ENCODE assay signal across 11 cellular contexts in the genomic region with DNA sequence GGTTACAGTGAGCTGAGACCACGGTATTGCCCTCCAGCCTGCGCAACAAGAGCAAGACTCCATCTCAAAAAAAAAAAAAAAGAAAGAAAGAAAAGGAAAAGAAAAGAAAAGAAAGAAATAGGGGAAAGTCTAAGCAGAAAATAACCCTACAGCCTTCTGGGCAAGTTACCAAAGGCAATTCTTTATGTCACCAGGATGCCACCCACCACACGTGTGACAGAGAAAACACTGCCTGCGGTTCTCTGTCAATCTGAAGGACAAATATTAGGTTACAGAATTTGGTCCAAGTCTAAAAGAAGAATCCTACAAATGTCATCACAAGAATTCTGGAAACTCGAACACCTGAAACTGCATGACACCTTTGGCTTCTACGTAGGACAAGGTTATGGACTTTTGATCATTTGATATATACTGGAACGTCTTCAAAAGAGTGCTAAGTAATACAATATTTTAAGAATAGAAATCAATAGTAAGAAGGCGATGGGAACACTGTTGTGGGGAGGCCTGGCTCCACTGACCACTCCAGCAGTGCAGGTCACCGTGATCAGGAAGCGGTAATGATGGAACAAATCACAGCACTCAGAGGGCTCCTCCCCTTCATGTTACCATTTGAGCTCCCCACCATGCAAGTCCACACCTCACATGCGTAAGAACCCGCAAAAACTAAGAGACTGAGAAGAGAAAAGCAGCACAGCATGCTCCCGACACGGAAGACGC.
A peak's percentile ranks its signal among the peaks of the same experiment; 100 is the strongest.
DNase-seq lines count a peak whose midpoint lies in the region; ATAC-seq and TF ChIP-seq lines count a peak whose summit lies in the region.
"Had no signal": no experiment of that assay in that cellular context is flagged by ENCODE, and none has a peak within 500 bp of the region (broad histone marks: within the 10 kb centered on the region; RNA-seq: fewer than 3 reads in every experiment).

No MANE protein-coding gene starts in this region.

- peak overlapping the region; percentile 88 for H3K27ac Mint-ChIP-seq in osteocyte (ENCODE audit: unreplicated experiment)
- no peak overlapping the region for H3K27ac Mint-ChIP-seq in activated naive CD4-positive, alpha-beta T cell treated with anti-CD3 and anti-CD28 coated beads for 36 hours
- no peak overlapping the region for H3K27ac Mint-ChIP-seq in MCF 10A (ENCODE audit: low read depth, unreplicated experiment)

- H3K4me3 ChIP-seq in cardiac muscle cell (no peak overlapping the region), fibroblast of lung (replicated peaks in 1 of 4; ENCODE audit: control extremely low read depth in 1 of 4, insufficient read depth in 1 of 4, low read depth in 3 of 4, low read length in 4 of 4) (no peak overlapping the region), uterus (no peak overlapping the region)

- H3K36me3 Mint-ChIP-seq in osteocyte (ENCODE audit: unreplicated experiment) (peaks cover 10% of the 10 kb centered on the region), MCF 10A (ENCODE audit: insufficient read depth, unreplicated experiment) (no peaks in the 10 kb centered on the region)
- H3K36me3 Mint-ChIP-seq in activated naive CD4-positive, alpha-beta T cell treated with anti-CD3 and anti-CD28 coated beads for 36 hours (ENCODE audit: low read depth) = peaks cover 1% of the 10 kb centered on the region
- H3K36me3 Mint-ChIP-seq: activated naive CD4-positive, alpha-beta T cell treated with anti-CD3 and anti-CD28 coated beads, Interleukin-2, amount 50 U/mL, for 72 hours had no signal

- H3K4me1 Mint-ChIP-seq in osteocyte (ENCODE audit: unreplicated experiment) = peaks cover 31% of the 10 kb centered on the region
- H3K4me1 Mint-ChIP-seq in activated naive CD4-positive, alpha-beta T cell treated with anti-CD3 and anti-CD28 coated beads for 36 hours (ENCODE audit: low read depth) = no peaks in the 10 kb centered on the region
- no peaks in the 10 kb centered on the region for H3K4me1 Mint-ChIP-seq in MCF 10A (ENCODE audit: insufficient read depth, unreplicated experiment)

- TF ChIP-seq POLR2A in uterus (IDR thresholded peaks at IDR 0.05) = no peak

- no peaks in the 10 kb centered on the region for H3K9me3 ChIP-seq in cardiac muscle cell (ENCODE audit: low read depth)
- H3K9me3 ChIP-seq in fibroblast of lung (ENCODE audit: control insufficient read depth, insufficient read depth, low read depth, low read length) = no peaks in the 10 kb centered on the region
- no peaks in the 10 kb centered on the region for H3K9me3 ChIP-seq in uterus

- peak overlapping the region; percentile 59 for H3K4me2 ChIP-seq in fibroblast of lung (ENCODE audit: extremely low read depth, insufficient read depth, low read length)

- DNase-seq in cardiac muscle cell (ENCODE audit: low read depth in 1 of 2, low spot score in 1 of 2) (no peak), left cardiac atrium (no peak), fibroblast of lung (ENCODE audit: low read depth in 2 of 2) (no peak), osteocyte (ENCODE audit: extremely low spot score, unreplicated experiment) (no peak), uterus (no peak), MCF 10A (ENCODE audit: unreplicated experiment) (no peak)
- no peak for DNase-seq in activated naive CD4-positive, alpha-beta T cell treated with anti-CD3 and anti-CD28 coated beads for 36 hours
- DNase-seq: Karpas-422; naive thymus-derived CD4-positive, alpha-beta T cell had no signal

- intact Hi-C loops in left cardiac atrium (cut with DNase I) = loop anchor here in 1 of 2 donors (5.0 kb wide), 1 partner anchor 40 kb away; no protein-coding TSS in a partner anchor
- intact Hi-C loops in uterus (cut with DNase I; ENCODE audit: low total_unique reads) = no loop called here
- intact Hi-C loops in activated naive CD4-positive, alpha-beta T cell treated with anti-CD3 and anti-CD28 coated beads for 36 hours (cut with micrococcal nuclease) = no loop called here
- intact Hi-C loops in MCF 10A (cut with micrococcal nuclease) = no loop called here

- H3K79me2 ChIP-seq in fibroblast of lung (ENCODE audit: control insufficient read depth, insufficient read depth, low read length) = no peaks in the 10 kb centered on the region

- BruUV-seq in MCF 10A (replicated peaks; lab: Mats Ljungman, UMichigan) = no TSS peak

- H2AFZ ChIP-seq in fibroblast of lung (ENCODE audit: low read length) = no peak overlapping the region

- H3K4me1 ChIP-seq in cardiac muscle cell (ENCODE audit: low read depth) = peaks cover 30% of the 10 kb centered on the region
- peaks cover 11% of the 10 kb centered on the region for H3K4me1 ChIP-seq in fibroblast of lung (ENCODE audit: control insufficient read depth, extremely low read depth, insufficient read depth, low read length)
- H3K4me1 ChIP-seq in uterus = peaks cover 0 to 5% of the 10 kb centered on the region in 2 donors

- H3K27me3 ChIP-seq in cardiac muscle cell = no peaks in the 10 kb centered on the region
- H3K27me3 ChIP-seq in fibroblast of lung (ENCODE audit: control insufficient read depth, insufficient read depth, low read length) = no peaks in the 10 kb centered on the region
- H3K27me3 ChIP-seq in uterus = no peaks in the 10 kb centered on the region

- H3K9me3 Mint-ChIP-seq in osteocyte (ENCODE audit: unreplicated experiment) = no peaks in the 10 kb centered on the region
- no peaks in the 10 kb centered on the region for H3K9me3 Mint-ChIP-seq in activated naive CD4-positive, alpha-beta T cell treated with anti-CD3 and anti-CD28 coated beads for 36 hours
- no peaks in the 10 kb centered on the region for H3K9me3 Mint-ChIP-seq in MCF 10A (ENCODE audit: unreplicated experiment)
- H3K9me3 Mint-ChIP-seq: activated naive CD4-positive, alpha-beta T cell treated with anti-CD3 and anti-CD28 coated beads, Interleukin-2, amount 50 U/mL, for 72 hours; naive thymus-derived CD4-positive, alpha-beta T cell had no signal

- no peak for TF ChIP-seq CTCF in cardiac muscle cell (IDR thresholded peaks at IDR 0.05; ENCODE audit: low read depth, low read length)
- TF ChIP-seq CTCF in fibroblast of lung (conservative IDR thresholded peaks at IDR 0.05 in 1 of 2, IDR thresholded peaks at IDR 0.05 in 1 of 2; ENCODE audit: low read depth in 1 of 2, low read length in 2 of 2) = no peak
- TF ChIP-seq CTCF in osteocyte (IDR thresholded peaks at IDR 0.05) = no peak
- TF ChIP-seq CTCF in uterus (IDR thresholded peaks at IDR 0.05) = no peak
- no peak for TF ChIP-seq CTCF in MCF 10A (IDR thresholded peaks at IDR 0.05; ENCODE audit: unreplicated experiment)

- H4K20me1 ChIP-seq in fibroblast of lung (ENCODE audit: control insufficient read depth, extremely low read depth, insufficient read depth, low read length) = no peaks in the 10 kb centered on the region

- H3K4me3 Mint-ChIP-seq in osteocyte (ENCODE audit: unreplicated experiment) = no peak overlapping the region
- no peak overlapping the region for H3K4me3 Mint-ChIP-seq in activated naive CD4-positive, alpha-beta T cell treated with anti-CD3 and anti-CD28 coated beads for 36 hours
- no peak overlapping the region for H3K4me3 Mint-ChIP-seq in MCF 10A (ENCODE audit: unreplicated experiment)
- H3K4me3 Mint-ChIP-seq: naive thymus-derived CD4-positive, alpha-beta T cell had no signal

- peak overlapping the region; percentile 14 for H3K9ac ChIP-seq in fibroblast of lung (ENCODE audit: insufficient read depth, low read length)

- H3K36me3 ChIP-seq in cardiac muscle cell (no peaks in the 10 kb centered on the region), fibroblast of lung (ENCODE audit: control insufficient read depth, insufficient read depth, low read length) (no peaks in the 10 kb centered on the region), uterus (no peaks in the 10 kb centered on the region)

- POLR2A ChIA-PET in MCF 10A (lab: Yijun Ruan, JAX) = interaction anchor here (0.7 kb wide), 1 partner anchor 43 kb away, joined by 3 read pairs; no protein-coding TSS in a partner anchor

- H3K27ac ChIP-seq in cardiac muscle cell (peak overlapping the region; percentile 86), fibroblast of lung (ENCODE audit: insufficient read depth, low read length) (peak overlapping the region; percentile 43), uterus (peak overlapping the region; percentile 80 to 97)

- H3K27me3 Mint-ChIP-seq in osteocyte (ENCODE audit: unreplicated experiment) (no peaks in the 10 kb centered on the region), MCF 10A (ENCODE audit: insufficient read depth, unreplicated experiment) (no peaks in the 10 kb centered on the region)
- no peaks in the 10 kb centered on the region for H3K27me3 Mint-ChIP-seq in activated naive CD4-positive, alpha-beta T cell treated with anti-CD3 and anti-CD28 coated beads for 36 hours (ENCODE audit: low read depth)
- H3K27me3 Mint-ChIP-seq: naive thymus-derived CD4-positive, alpha-beta T cell had no signal

- CTCF ChIA-PET in activated naive CD4-positive, alpha-beta T cell treated with anti-CD3 and anti-CD28 coated beads for 36 hours (lab: Charles Lee) = no interaction called here
- CTCF ChIA-PET in MCF 10A (lab: Yijun Ruan, JAX) = no interaction called here

- ATAC-seq in left cardiac atrium (no peak), HG03095 (IDR thresholded peaks at IDR 0.05; ENCODE audit: unreplicated experiment) (no peak)
- ATAC-seq: activated naive CD4-positive, alpha-beta T cell treated with anti-CD3 and anti-CD28 coated beads, Interleukin-2, amount 50 U/mL, for 72 hours; naive thymus-derived CD4-positive, alpha-beta T cell had no signal
